In the genomic region with DNA sequence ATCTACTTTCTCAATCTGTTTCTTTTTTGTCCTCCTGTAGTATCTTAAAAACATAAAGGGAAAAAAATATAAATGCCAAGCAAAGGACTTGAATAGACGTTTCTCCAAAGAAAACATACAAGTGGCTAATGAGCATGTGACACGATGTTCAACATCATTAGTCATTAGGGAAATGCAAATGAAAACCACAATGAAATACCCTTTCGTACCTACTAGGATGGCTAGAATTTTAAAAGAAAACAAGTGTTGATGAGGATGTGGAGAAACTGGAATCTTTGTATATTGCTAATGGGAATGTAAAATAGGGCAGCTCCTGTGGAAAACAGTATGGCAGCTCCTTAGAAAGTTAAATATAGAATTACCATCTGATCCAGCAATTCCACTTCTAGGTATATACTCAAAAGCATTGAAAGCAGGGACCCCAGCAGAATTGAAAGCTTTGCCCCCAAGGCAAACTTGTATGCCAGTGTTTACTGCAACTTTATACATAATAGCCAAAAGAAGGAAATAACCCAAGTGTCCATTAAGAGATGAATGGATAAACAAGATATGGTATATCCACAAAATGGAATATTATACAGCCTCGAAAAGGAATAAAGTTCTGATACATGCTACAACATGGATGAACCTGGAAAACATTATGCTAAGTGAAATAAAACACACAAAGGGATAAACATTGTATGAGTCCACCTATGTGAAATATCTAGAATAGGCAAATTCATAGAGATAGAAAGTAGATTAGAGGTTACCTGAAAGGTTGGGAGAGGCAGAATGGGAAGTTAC, we compare ENCODE assay signal across 17 cellular contexts.
DNase-seq lines count a peak whose midpoint lies in the region; ATAC-seq, FAIRE-seq and TF ChIP-seq lines count a peak whose summit lies in the region.
"Had no signal": no experiment of that assay in that cellular context is flagged by ENCODE, and none has a peak within 500 bp of the region (broad histone marks: within the 10 kb centered on the region; RNA-seq: fewer than 3 reads in every experiment).

No MANE protein-coding gene starts in this region.

- ATAC-seq in K562 (no peak), GM21390 (IDR thresholded peaks at IDR 0.05; ENCODE audit: unreplicated experiment) (no peak), HG02884 (IDR thresholded peaks at IDR 0.05; ENCODE audit: unreplicated experiment) (no peak)
- ATAC-seq in stimulated activated naive CD8-positive, alpha-beta T cell treated with anti-CD3 and anti-CD28 coated beads, Interleukin-15, amount 100 ng/mL, for 72 hours, result no peak
- ATAC-seq: Right ventricle myocardium inferior had no signal

- H3K9me3 ChIP-seq in OCI-LY3 (ENCODE audit: insufficient read depth, low read length), result peaks cover 8% of the 10 kb centered on the region; the same call in 1 of the 2 replicates
- no peaks in the 10 kb centered on the region for H3K9me3 ChIP-seq in K562 (replicated peaks; ENCODE audit: control insufficient read depth, insufficient read depth, low read depth, low read length)
- H3K9me3 ChIP-seq: HAP-1 had no signal

- H3K36me3 ChIP-seq in OCI-LY3 (replicated peaks; ENCODE audit: low read depth, low read length) (peaks cover 15% of the 10 kb centered on the region), K562 (ENCODE audit: control insufficient read depth, insufficient read depth, low read length) (no peaks in the 10 kb centered on the region)
- H3K36me3 ChIP-seq: HAP-1 had no signal

- DNase-seq in activated naive CD4-positive, alpha-beta T cell treated with Interleukin-2 at 50 U/mL for 16 hours, result no peak
- DNase-seq in K562 (ENCODE audit: extremely low read depth in 1 of 4, low spot score in 3 of 4) (no peak), substantia nigra (lab: John Stamatoyannopoulos, UW) (no peak)
- DNase-seq in stimulated activated naive CD8-positive, alpha-beta T cell treated with anti-CD3 and anti-CD28 coated beads, Interleukin-15, amount 100 ng/mL, for 72 hours, result no peak
- DNase-seq: amygdala; Kasumi-1; mammary epithelial cell; NCI-H1417 treated with DMSO at 0.1 percent for 48 hours; NCI-H2227 treated with DMSO at 0.1 percent for 48 hours; stimulated activated CD4-positive, alpha-beta T cell treated with anti-CD3 and anti-CD28 coated beads, Interleukin-4, amount 100 ng/mL, for 4 hours had no signal

- no peak for TF ChIP-seq EP300 in K562 (IDR thresholded peaks at IDR 0.05; ENCODE audit: low read length)

- CTCF ChIA-PET in K562 (lab: Yijun Ruan, JAX; ENCODE audit: low intra/inter-chr PET ratio), result no interaction called here

- H3K27ac Mint-ChIP-seq in activated naive CD4-positive, alpha-beta T cell treated with anti-CD3 and anti-CD28 coated beads, Interleukin-2, amount 50 U/mL, for 24 hours, result peak overlapping the region; percentile 98
- peak overlapping the region; percentile 98 to 99 for H3K27ac Mint-ChIP-seq in stimulated activated naive CD8-positive, alpha-beta T cell treated with anti-CD3 and anti-CD28 coated beads, Interleukin-15, amount 100 ng/mL, for 72 hours

- H4K20me1 ChIP-seq in OCI-LY3 (ENCODE audit: insufficient read depth, low read length) (no peaks in the 10 kb centered on the region), K562 (replicated peaks; ENCODE audit: control insufficient read depth, insufficient read depth, low read length) (no peaks in the 10 kb centered on the region)

- H3K4me1 ChIP-seq in OCI-LY3 (ENCODE audit: low read length) (peaks cover 100% of the 10 kb centered on the region), K562 (replicated peaks in 1 of 2; ENCODE audit: control insufficient read depth in 2 of 2, insufficient read depth in 2 of 2, low read length in 2 of 2) (no peaks in the 10 kb centered on the region)

- H3K4me3 ChIP-seq in OCI-LY3 (ENCODE audit: low read length) (peak overlapping the region; percentile 22; the same call in 1 of the 2 replicates), K562 (no peak overlapping the region)
- H3K4me3 ChIP-seq: HAP-1 had no signal

- no peaks in the 10 kb centered on the region for H3K9me3 Mint-ChIP-seq in activated naive CD4-positive, alpha-beta T cell treated with anti-CD3 and anti-CD28 coated beads, Interleukin-2, amount 50 U/mL, for 24 hours
- no peaks in the 10 kb centered on the region for H3K9me3 Mint-ChIP-seq in stimulated activated naive CD8-positive, alpha-beta T cell treated with anti-CD3 and anti-CD28 coated beads, Interleukin-15, amount 100 ng/mL, for 72 hours

- WGBS in K562 (ENCODE audit: insufficient coverage, low coverage, missing lambda C conversion rate), result 0% methylated on average over 4 of the region's 4 CpGs

- no peak for FAIRE-seq in K562 (lab: Jason Lieb, UNC)
- FAIRE-seq: TTC549 had no signal

- H3K27me3 ChIP-seq in OCI-LY3 (ENCODE audit: low read depth, low read length) (no peaks in the 10 kb centered on the region), K562 (ENCODE audit: control insufficient read depth in 2 of 2, insufficient read depth in 2 of 2, low read length in 2 of 2) (no peaks in the 10 kb centered on the region)

- no peak for TF ChIP-seq RAD21 in K562 (CRISPR knock-in tag; conservative IDR thresholded peaks at IDR 0.05 in 1 of 2, IDR thresholded peaks at IDR 0.05 in 1 of 2)

- peaks cover 95% of the 10 kb centered on the region for H3K4me1 Mint-ChIP-seq in activated naive CD4-positive, alpha-beta T cell treated with anti-CD3 and anti-CD28 coated beads, Interleukin-2, amount 50 U/mL, for 24 hours
- peaks cover 95% of the 10 kb centered on the region for H3K4me1 Mint-ChIP-seq in stimulated activated naive CD8-positive, alpha-beta T cell treated with anti-CD3 and anti-CD28 coated beads, Interleukin-15, amount 100 ng/mL, for 72 hours

- in situ Hi-C loops in K562 (cut with MboI), result no loop called here

- POLR2A ChIA-PET in K562 (lab: Yijun Ruan, JAX), result no interaction called here

- H3K4me3 Mint-ChIP-seq in activated naive CD4-positive, alpha-beta T cell treated with anti-CD3 and anti-CD28 coated beads, Interleukin-2, amount 50 U/mL, for 24 hours, result peak overlapping the region; percentile 79
- peak overlapping the region; percentile 66 to 71 for H3K4me3 Mint-ChIP-seq in stimulated activated naive CD8-positive, alpha-beta T cell treated with anti-CD3 and anti-CD28 coated beads, Interleukin-15, amount 100 ng/mL, for 72 hours

- H3K27ac ChIP-seq in OCI-LY3 (ENCODE audit: low read length) (peak overlapping the region; percentile 99), K562 (ENCODE audit: extremely low read depth, low read depth, low read length) (no peak overlapping the region), substantia nigra (ENCODE audit: low read depth, low read length, poor library complexity, severe bottlenecking) (no peak overlapping the region)

- no peaks in the 10 kb centered on the region for H3K9me1 ChIP-seq in K562 (ENCODE audit: control insufficient read depth, insufficient read depth, low read length)

- no TSS peak for BruUV-seq in K562 (replicated peaks; lab: Mats Ljungman, UMichigan)

- no peak for TF ChIP-seq POLR2A in K562 (conservative IDR thresholded peaks at IDR 0.05)

- intact Hi-C loops in K562 (cut with micrococcal nuclease), result no loop called here

- H3K9ac ChIP-seq in OCI-LY3 (ENCODE audit: low read length) (peak overlapping the region; percentile 83), K562 (ENCODE audit: insufficient read depth in 1 of 2, low read depth in 2 of 2, low read length in 2 of 2) (no peak overlapping the region)

- H3K79me2 ChIP-seq in OCI-LY3 (ENCODE audit: low read length), result peaks cover 54% of the 10 kb centered on the region
- H3K79me2 ChIP-seq in K562 (ENCODE audit: control insufficient read depth, insufficient read depth, low read length), result no peaks in the 10 kb centered on the region

- H2AFZ ChIP-seq in OCI-LY3 (ENCODE audit: low read depth, low read length) (no peak overlapping the region), K562 (ENCODE audit: low read depth, low read length) (no peak overlapping the region)

- no peaks in the 10 kb centered on the region for H3K27me3 Mint-ChIP-seq in activated naive CD4-positive, alpha-beta T cell treated with anti-CD3 and anti-CD28 coated beads, Interleukin-2, amount 50 U/mL, for 24 hours
- no peaks in the 10 kb centered on the region for H3K27me3 Mint-ChIP-seq in stimulated activated naive CD8-positive, alpha-beta T cell treated with anti-CD3 and anti-CD28 coated beads, Interleukin-15, amount 100 ng/mL, for 72 hours

- H3K4me2 ChIP-seq in OCI-LY3 (ENCODE audit: low read length) (peak overlapping the region; percentile 81), K562 (ENCODE audit: insufficient read depth, low read length) (no peak overlapping the region)

- TF ChIP-seq CTCF in OCI-LY3 (IDR thresholded peaks at IDR 0.05; ENCODE audit: low read depth, low read length) (no peak), K562 (IDR thresholded peaks at IDR 0.05 in 2 of 3, conservative IDR thresholded peaks at IDR 0.05 in 1 of 3; ENCODE audit: insufficient read depth in 2 of 3, low read depth in 1 of 3, low read length in 3 of 3) (no peak)

- H3K36me3 Mint-ChIP-seq in activated naive CD4-positive, alpha-beta T cell treated with anti-CD3 and anti-CD28 coated beads, Interleukin-2, amount 50 U/mL, for 24 hours, result peaks cover 6% of the 10 kb centered on the region

TF ChIP-seq in K562, 482 proteins besides CTCF, POLR2A, EP300 and RAD21 (continues in another document):
- TF ChIP-seq KAT8 (IDR thresholded peaks at IDR 0.05; ENCODE audit: low read depth), result no peak
- no peak for TF ChIP-seq POLR3A (IDR thresholded peaks at IDR 0.05; ENCODE audit: borderline replicate concordance, extremely low read depth, insufficient read depth, insufficient read length)
- TF ChIP-seq ZNF146 (CRISPR knock-in tag; IDR thresholded peaks at IDR 0.05; ENCODE audit: unreplicated experiment), result peak; percentile 86
- TF ChIP-seq RBM25 (IDR thresholded peaks at IDR 0.05; ENCODE audit: low read depth, low read length, severe bottlenecking), result peak; percentile 35
- TF ChIP-seq ESRRA (IDR thresholded peaks at IDR 0.05; ENCODE audit: borderline replicate concordance, low read depth), result no peak
- TF ChIP-seq ZNF584 (CRISPR knock-in tag; IDR thresholded peaks at IDR 0.05; ENCODE audit: low read depth), result no peak
